In genomic region chr14:39241637-39242036, GRCh38 we compare ENCODE assay signal across 20 cellular contexts.
"Had no signal": no experiment of that assay in that cellular context is flagged by ENCODE, and none has a peak within 500 bp of the region (broad histone marks: within the 10 kb centered on the region; RNA-seq: fewer than 3 reads in every experiment).

No MANE protein-coding gene starts in this region.

- H3K9me3 ChIP-seq: gastrocnemius medialis, heart left ventricle, left lung, pancreas, stomach, thyroid gland had no signal

- DNase-seq: cortex of kidney; foreskin fibroblast; gastrocnemius medialis; heart left ventricle; kidney; left lung; mesendoderm; naive thymus-derived CD8-positive, alpha-beta T cell; nephron progenitor cell; occipital lobe; pancreas; retina; stimulated activated CD4-positive, alpha-beta T cell treated with anti-CD3 and anti-CD28 coated beads, Interleukin-2, amount 100 ng/mL, for 24 hours; stimulated activated CD4-positive, alpha-beta T cell treated with anti-CD3 and anti-CD28 coated beads, Interleukin-4, amount 100 ng/mL, for 24 hours; stimulated activated naive CD4-positive, alpha-beta T cell treated with Interleukin-2 at 50 U/mL for 16 hours; stomach; thyroid gland had no signal

- H3K27me3 ChIP-seq: gastrocnemius medialis, heart left ventricle, hepatocyte, left lung, pancreas, stomach, thyroid gland had no signal

- H3K4me1 ChIP-seq: gastrocnemius medialis, heart left ventricle, left lung, stomach, thyroid gland had no signal

- ATAC-seq: gastrocnemius medialis; heart left ventricle; left lung; naive thymus-derived CD8-positive, alpha-beta T cell; pancreas; sciatic nerve; stimulated activated effector memory CD8-positive, alpha-beta T cell treated with anti-CD3 and anti-CD28 coated beads, Interleukin-12 subunit alpha, Interleukin-12 subunit beta, amount 100 ng/mL, for 72 hours had no signal

- H2AFZ ChIP-seq: hepatocyte had no signal

- H3K27ac ChIP-seq: gastrocnemius medialis, heart left ventricle, hepatocyte, left lung, pancreas, stomach, thyroid gland had no signal

- H3K4me3 ChIP-seq: gastrocnemius medialis, heart left ventricle, hepatocyte, left lung, pancreas, stomach, thyroid gland had no signal

- H3K4me2 ChIP-seq: hepatocyte had no signal

- H3K36me3 ChIP-seq: gastrocnemius medialis, heart left ventricle, left lung, pancreas, thyroid gland had no signal
